ENCODE assay signal across 18 cellular contexts in the genomic region with DNA sequence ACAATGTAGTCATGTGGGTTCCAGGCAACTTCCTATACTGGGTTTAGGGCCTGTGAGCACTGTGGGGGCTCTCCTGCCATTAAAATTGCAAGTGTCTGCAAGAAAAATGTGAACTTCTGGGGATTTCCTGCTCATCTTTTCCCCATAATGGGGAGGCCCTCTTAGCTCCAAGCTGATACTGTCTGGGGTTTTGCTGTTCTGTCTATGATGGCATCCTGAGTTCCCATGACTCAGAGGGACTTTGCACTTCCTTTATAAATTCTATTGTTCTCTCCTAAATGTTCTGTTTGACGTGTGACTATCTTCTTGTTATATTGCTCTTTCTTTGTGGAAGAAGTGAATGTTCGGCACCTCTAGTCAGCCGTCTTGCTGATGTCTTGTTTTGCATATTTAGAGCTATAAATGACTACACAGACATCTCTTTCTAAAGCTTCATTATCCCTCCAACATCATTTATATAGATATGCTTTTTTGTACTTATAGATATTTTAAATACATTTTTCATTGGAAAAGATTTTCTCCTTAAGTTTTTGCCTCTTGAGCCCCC.
DNase-seq lines count a peak whose midpoint lies in the region; ATAC-seq and TF ChIP-seq lines count a peak whose summit lies in the region.
"Had no signal": no experiment of that assay in that cellular context is flagged by ENCODE, and none has a peak within 500 bp of the region (broad histone marks: within the 10 kb centered on the region; RNA-seq: fewer than 3 reads in every experiment).

No MANE protein-coding gene starts in this region.

- no peaks in the 10 kb centered on the region for H3K27me3 ChIP-seq in OCI-LY3 (ENCODE audit: low read depth, low read length)
- H3K27me3 ChIP-seq in right atrium auricular region, result no peaks in the 10 kb centered on the region
- H3K27me3 ChIP-seq in ovary, result no peaks in the 10 kb centered on the region
- H3K27me3 ChIP-seq: SJCRH30 had no signal

- peak overlapping the region; percentile 88 for H2AFZ ChIP-seq in OCI-LY3 (ENCODE audit: low read depth, low read length)

- TF ChIP-seq EP300 in ovary (IDR thresholded peaks at IDR 0.05), result no peak

- H3K79me2 ChIP-seq in OCI-LY3 (ENCODE audit: low read length), result no peaks in the 10 kb centered on the region

- intact Hi-C loops in ovary (cut with DNase I), result no loop called here

- peak overlapping the region; percentile 14; the same call in 1 of the 2 replicates for H3K4me3 ChIP-seq in OCI-LY3 (ENCODE audit: low read length)
- no peak overlapping the region for H3K4me3 ChIP-seq in right atrium auricular region
- no peak overlapping the region for H3K4me3 ChIP-seq in ovary
- H3K4me3 ChIP-seq: adrenal gland, SJCRH30 had no signal

- no peak for TF ChIP-seq POLR2A in ovary (IDR thresholded peaks at IDR 0.05)

- DNase-seq in NCI-H2107 treated with DMSO at 0.1 percent for 48 hours (lab: John Stamatoyannopoulos, UW; ENCODE audit: unreplicated experiment) (no peak), right atrium auricular region (ENCODE audit: low spot score) (no peak), ovary (no peak), NOMO-1 treated with DMSO at 0.1 percent for 48 hours (lab: John Stamatoyannopoulos, UW; ENCODE audit: unreplicated experiment) (no peak)
- DNase-seq: activated CD4-positive, alpha-beta T cell treated with anti-CD3 and anti-CD28 coated beads for 36 hours; activated CD8-positive, alpha-beta memory T cell treated with anti-CD3 and anti-CD28 coated beads, Interleukin-2, amount 10 ng/mL, durations not matched to agents 7 days and 5 days; activated effector memory CD4-positive, alpha-beta T cell treated with Interleukin-2 at 50 U/mL for 16 hours; adrenal gland; CD8-positive, alpha-beta memory T cell; NCI-H2081 treated with DMSO at 0.1 percent for 48 hours; NCI-H524 treated with DMSO at 0.1 percent for 48 hours; SJCRH30; stimulated activated CD4-positive, alpha-beta T cell treated with anti-CD3 and anti-CD28 coated beads, Interleukin-2, amount 100 ng/mL, for 48 hours; substantia nigra had no signal

- H3K27ac ChIP-seq in OCI-LY3 (ENCODE audit: low read length), result peak overlapping the region; percentile 75
- H3K27ac ChIP-seq in right atrium auricular region, result no peak overlapping the region
- no peak overlapping the region for H3K27ac ChIP-seq in ovary
- H3K27ac ChIP-seq: adrenal gland, SJCRH30 had no signal

- no peaks in the 10 kb centered on the region for H4K20me1 ChIP-seq in OCI-LY3 (ENCODE audit: insufficient read depth, low read length)

- no peak overlapping the region; the same call in 1 of the 2 replicates for H3K9ac ChIP-seq in OCI-LY3 (ENCODE audit: low read length)

- WGBS in ovary, 3 donors, result 83 to 90% (median 89%) methylated on average over 3 of the region's 3 CpGs

- TF ChIP-seq CTCF in OCI-LY3 (IDR thresholded peaks at IDR 0.05; ENCODE audit: low read depth, low read length) (no peak), right atrium auricular region (IDR thresholded peaks at IDR 0.05) (no peak), ovary (IDR thresholded peaks at IDR 0.05) (no peak)

- H3K36me3 ChIP-seq in OCI-LY3 (replicated peaks; ENCODE audit: low read depth, low read length) (peaks cover 27% of the 10 kb centered on the region), right atrium auricular region (no peaks in the 10 kb centered on the region), ovary (no peaks in the 10 kb centered on the region)
- H3K36me3 ChIP-seq: adrenal gland, SJCRH30 had no signal

- peaks cover 45% of the 10 kb centered on the region for H3K4me1 ChIP-seq in OCI-LY3 (ENCODE audit: low read length)
- peaks cover 0 to 4% of the 10 kb centered on the region in 2 donors for H3K4me1 ChIP-seq in right atrium auricular region
- H3K4me1 ChIP-seq in ovary (ENCODE audit: insufficient read depth), result no peaks in the 10 kb centered on the region
- H3K4me1 ChIP-seq: adrenal gland, SJCRH30 had no signal

- ATAC-seq in GM18502 (IDR thresholded peaks at IDR 0.05; ENCODE audit: poor library complexity, unreplicated experiment) (peak; percentile 62), GM19351 (IDR thresholded peaks at IDR 0.05; ENCODE audit: unreplicated experiment) (peak; percentile 49), HG02884 (IDR thresholded peaks at IDR 0.05; ENCODE audit: unreplicated experiment) (peak; percentile 58)
- ATAC-seq: activated CD4-positive, alpha-beta T cell treated with anti-CD3 and anti-CD28 coated beads for 36 hours; activated CD8-positive, alpha-beta memory T cell treated with anti-CD3 and anti-CD28 coated beads, Interleukin-2, amount 10 ng/mL, durations not matched to agents 7 days and 5 days had no signal

- peak overlapping the region; percentile 22 for H3K4me2 ChIP-seq in OCI-LY3 (ENCODE audit: low read length)

- H3K9me3 ChIP-seq in OCI-LY3 (ENCODE audit: insufficient read depth, low read length) (peaks cover 8% of the 10 kb centered on the region; the same call in 1 of the 2 replicates), right atrium auricular region (no peaks in the 10 kb centered on the region), ovary (no peaks in the 10 kb centered on the region)
- H3K9me3 ChIP-seq: adrenal gland, SJCRH30 had no signal
